Comparison of ENCODE assay signal across 1 cellular context in the genomic region with DNA sequence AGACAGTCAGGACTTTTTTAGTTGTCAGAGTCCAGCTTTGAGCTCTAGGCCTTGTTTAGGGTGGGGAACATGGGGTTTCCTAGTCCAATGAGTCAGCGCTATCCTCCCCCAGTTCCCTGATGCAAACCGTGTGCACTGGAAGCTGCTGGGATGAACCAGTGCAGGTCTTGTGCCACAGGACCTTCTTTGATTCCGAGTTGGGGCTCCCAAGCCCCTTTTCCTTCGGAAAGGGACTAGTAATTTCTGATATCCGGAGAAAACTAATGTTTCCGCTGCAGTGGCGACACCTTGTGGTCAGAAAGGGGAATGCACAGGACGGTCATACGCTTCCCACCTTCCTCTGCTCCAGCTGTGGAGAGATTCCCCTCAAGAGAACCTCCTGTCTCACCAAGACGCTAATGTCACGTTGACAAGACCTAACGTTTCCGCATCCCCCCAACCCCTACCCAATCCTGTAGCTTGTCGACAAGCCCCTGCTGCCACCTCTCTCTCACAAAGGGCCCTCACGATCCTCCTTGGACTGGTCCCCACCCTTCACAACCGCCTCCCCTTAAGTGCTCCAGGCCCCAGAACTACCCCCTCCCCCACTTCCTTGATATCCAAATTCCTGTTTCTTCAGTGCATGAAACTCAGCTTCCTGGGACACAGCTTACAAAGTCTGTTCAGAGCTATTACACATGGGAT.
TF ChIP-seq lines count a peak whose summit lies in the region.

No MANE protein-coding gene starts in this region.

TF ChIP-seq in HEK293, 187 proteins besides CTCF, POLR2A, EP300 and RAD21 (continued from another document):
- TF ChIP-seq, protein P1, sequence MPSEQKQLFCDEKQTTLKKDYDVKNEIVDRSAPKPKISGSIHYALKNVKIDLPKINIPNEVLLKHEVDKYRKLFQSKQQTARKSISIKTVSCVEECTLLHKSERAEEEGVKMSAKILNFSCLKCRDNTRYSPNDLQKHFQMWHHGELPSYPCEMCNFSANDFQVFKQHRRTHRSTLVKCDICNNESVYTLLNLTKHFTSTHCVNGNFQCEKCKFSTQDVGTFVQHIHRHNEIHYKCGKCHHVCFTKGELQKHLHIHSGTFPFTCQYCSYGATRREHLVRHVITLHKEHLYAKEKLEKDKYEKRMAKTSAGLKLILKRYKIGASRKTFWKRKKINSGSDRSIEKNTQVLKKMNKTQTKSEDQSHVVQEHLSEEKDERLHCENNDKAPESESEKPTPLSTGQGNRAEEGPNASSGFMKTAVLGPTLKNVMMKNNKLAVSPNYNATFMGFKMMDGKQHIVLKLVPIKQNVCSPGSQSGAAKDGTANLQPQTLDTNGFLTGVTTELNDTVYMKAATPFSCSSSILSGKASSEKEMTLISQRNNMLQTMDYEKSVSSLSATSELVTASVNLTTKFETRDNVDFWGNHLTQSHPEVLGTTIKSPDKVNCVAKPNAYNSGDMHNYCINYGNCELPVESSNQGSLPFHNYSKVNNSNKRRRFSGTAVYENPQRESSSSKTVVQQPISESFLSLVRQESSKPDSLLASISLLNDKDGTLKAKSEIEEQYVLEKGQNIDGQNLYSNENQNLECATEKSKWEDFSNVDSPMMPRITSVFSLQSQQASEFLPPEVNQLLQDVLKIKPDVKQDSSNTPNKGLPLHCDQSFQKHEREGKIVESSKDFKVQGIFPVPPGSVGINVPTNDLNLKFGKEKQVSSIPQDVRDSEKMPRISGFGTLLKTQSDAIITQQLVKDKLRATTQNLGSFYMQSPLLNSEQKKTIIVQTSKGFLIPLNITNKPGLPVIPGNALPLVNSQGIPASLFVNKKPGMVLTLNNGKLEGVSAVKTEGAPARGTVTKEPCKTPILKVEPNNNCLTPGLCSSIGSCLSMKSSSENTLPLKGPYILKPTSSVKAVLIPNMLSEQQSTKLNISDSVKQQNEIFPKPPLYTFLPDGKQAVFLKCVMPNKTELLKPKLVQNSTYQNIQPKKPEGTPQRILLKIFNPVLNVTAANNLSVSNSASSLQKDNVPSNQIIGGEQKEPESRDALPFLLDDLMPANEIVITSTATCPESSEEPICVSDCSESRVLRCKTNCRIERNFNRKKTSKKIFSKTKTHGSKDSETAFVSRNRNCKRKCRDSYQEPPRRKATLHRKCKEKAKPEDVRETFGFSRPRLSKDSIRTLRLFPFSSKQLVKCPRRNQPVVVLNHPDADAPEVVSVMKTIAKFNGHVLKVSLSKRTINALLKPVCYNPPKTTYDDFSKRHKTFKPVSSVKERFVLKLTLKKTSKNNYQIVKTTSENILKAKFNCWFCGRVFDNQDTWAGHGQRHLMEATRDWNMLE (tag by site-specific recombination; conservative IDR thresholded peaks at IDR 0.05; ENCODE audit: low read depth) = peak; percentile 54
- peak; percentile 33; the same call in 1 of the 2 replicates for TF ChIP-seq SP7 (tag by site-specific recombination; IDR thresholded peaks at IDR 0.05)
- TF ChIP-seq ZNF660 (tag by site-specific recombination; IDR thresholded peaks at IDR 0.05) = peak; percentile 53
- peak; percentile 50; the same call in 1 of the 2 replicates for TF ChIP-seq ZBTB20 (tag by site-specific recombination; IDR thresholded peaks at IDR 0.05)
- TF ChIP-seq ZNF76 (tag by site-specific recombination; IDR thresholded peaks at IDR 0.05; ENCODE audit: borderline replicate concordance, low read depth) = peak; percentile 63; the same call in 1 of the 2 replicates
- TF ChIP-seq MZF1 (tag by site-specific recombination; IDR thresholded peaks at IDR 0.05; ENCODE audit: borderline replicate concordance) = peak; percentile 48; the same call in 1 of the 2 replicates
- TF ChIP-seq, protein P2, sequence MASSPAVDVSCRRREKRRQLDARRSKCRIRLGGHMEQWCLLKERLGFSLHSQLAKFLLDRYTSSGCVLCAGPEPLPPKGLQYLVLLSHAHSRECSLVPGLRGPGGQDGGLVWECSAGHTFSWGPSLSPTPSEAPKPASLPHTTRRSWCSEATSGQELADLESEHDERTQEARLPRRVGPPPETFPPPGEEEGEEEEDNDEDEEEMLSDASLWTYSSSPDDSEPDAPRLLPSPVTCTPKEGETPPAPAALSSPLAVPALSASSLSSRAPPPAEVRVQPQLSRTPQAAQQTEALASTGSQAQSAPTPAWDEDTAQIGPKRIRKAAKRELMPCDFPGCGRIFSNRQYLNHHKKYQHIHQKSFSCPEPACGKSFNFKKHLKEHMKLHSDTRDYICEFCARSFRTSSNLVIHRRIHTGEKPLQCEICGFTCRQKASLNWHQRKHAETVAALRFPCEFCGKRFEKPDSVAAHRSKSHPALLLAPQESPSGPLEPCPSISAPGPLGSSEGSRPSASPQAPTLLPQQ (tag by site-specific recombination; IDR thresholded peaks at IDR 0.05) = peak; percentile 23; the same call in 1 of the 2 replicates
- peak; percentile 88 for TF ChIP-seq ZNF654 (tag by site-specific recombination; IDR thresholded peaks at IDR 0.05; ENCODE audit: low read depth)
- TF ChIP-seq ZNF335 (tag by site-specific recombination; conservative IDR thresholded peaks at IDR 0.05) = 0 out of 2 replicates have a peak, but pooled peaks have one; percentile 16
- no peak for TF ChIP-seq HOXD13 (CRISPR knock-in tag; IDR thresholded peaks at IDR 0.05; ENCODE audit: borderline replicate concordance)
- no peak for TF ChIP-seq ZNF629 (tag by site-specific recombination; IDR thresholded peaks at IDR 0.05)
- TF ChIP-seq KLF10 (tag by site-specific recombination; IDR thresholded peaks at IDR 0.05) = no peak
- peak; percentile 63; the same call in 1 of the 2 replicates for TF ChIP-seq ZNF2 (tag by site-specific recombination; IDR thresholded peaks at IDR 0.05)
- TF ChIP-seq ZNF366 (tag by site-specific recombination; conservative IDR thresholded peaks at IDR 0.05) = 0 out of 2 replicates have a peak, but pooled peaks have one; percentile 22
- peak; percentile 26; the same call in 1 of the 2 replicates for TF ChIP-seq ZFP69B (tag by site-specific recombination; IDR thresholded peaks at IDR 0.05)
- TF ChIP-seq ZSCAN30 (tag by site-specific recombination; IDR thresholded peaks at IDR 0.05) = 0 out of 2 replicates have a peak, but pooled peaks have one; percentile 12
- TF ChIP-seq ZNF561 (tag by site-specific recombination; IDR thresholded peaks at IDR 0.05; ENCODE audit: borderline replicate concordance) = peak; percentile 32; the same call in 1 of the 2 replicates
- peak; percentile 53; the same call in 1 of the 2 replicates for TF ChIP-seq IKZF3 (tag by site-specific recombination; IDR thresholded peaks at IDR 0.05)
- 0 out of 2 replicates have a peak, but pooled peaks have one; percentile 28 for TF ChIP-seq ZNF324 (tag by site-specific recombination; IDR thresholded peaks at IDR 0.05)
- peak; percentile 30; the same call in 1 of the 2 replicates for TF ChIP-seq ZXDB (tag by site-specific recombination; IDR thresholded peaks at IDR 0.05)
- TF ChIP-seq, protein P3, sequence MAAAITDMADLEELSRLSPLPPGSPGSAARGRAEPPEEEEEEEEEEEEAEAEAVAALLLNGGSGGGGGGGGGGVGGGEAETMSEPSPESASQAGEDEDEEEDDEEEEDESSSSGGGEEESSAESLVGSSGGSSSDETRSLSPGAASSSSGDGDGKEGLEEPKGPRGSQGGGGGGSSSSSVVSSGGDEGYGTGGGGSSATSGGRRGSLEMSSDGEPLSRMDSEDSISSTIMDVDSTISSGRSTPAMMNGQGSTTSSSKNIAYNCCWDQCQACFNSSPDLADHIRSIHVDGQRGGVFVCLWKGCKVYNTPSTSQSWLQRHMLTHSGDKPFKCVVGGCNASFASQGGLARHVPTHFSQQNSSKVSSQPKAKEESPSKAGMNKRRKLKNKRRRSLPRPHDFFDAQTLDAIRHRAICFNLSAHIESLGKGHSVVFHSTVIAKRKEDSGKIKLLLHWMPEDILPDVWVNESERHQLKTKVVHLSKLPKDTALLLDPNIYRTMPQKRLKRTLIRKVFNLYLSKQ (tag by site-specific recombination; IDR thresholded peaks at IDR 0.05; ENCODE audit: borderline replicate concordance) = no peak
